In the genomic region with DNA sequence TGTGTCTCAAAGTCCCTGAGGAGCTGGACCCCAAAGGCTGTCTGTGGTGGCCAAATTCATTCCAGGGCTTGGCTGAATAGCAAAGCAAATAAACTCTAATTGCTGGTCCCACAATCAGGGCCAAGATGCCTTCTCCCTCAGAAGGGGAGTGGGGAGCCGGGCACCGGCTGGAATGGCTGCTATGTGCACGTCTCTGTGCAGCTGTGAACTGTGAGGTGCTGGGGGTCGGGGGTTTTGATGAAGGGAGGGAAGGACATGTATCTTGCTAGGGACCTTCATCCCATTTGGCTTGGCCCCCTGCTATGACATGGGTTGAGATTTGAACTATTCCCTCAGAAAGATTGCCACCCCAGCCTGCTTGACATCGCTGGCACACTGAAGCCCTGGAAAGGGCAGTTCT, we compare ENCODE assay signal across 17 cellular contexts.
"Had no signal": no experiment of that assay in that cellular context is flagged by ENCODE, and none has a peak within 500 bp of the region (broad histone marks: within the 10 kb centered on the region; RNA-seq: fewer than 3 reads in every experiment).

No MANE protein-coding gene starts in this region.

- H3K4me3 Mint-ChIP-seq: activated CD4-positive, alpha-beta T cell treated with anti-CD3 and anti-CD28 coated beads, Interleukin-2, amount 10 ng/mL, durations not matched to agents 24 days and 14 days; activated CD8-positive, alpha-beta memory T cell treated with anti-CD3 and anti-CD28 coated beads, Interleukin-2, amount 10 ng/mL, durations not matched to agents 7 days and 5 days; activated CD8-positive, alpha-beta T cell treated with anti-CD3 and anti-CD28 coated beads for 36 hours; activated naive CD8-positive, alpha-beta T cell treated with anti-CD3 and anti-CD28 coated beads for 36 hours; naive thymus-derived CD4-positive, alpha-beta T cell; neural crest cell; stimulated activated effector memory CD8-positive, alpha-beta T cell treated with anti-CD3 and anti-CD28 coated beads, Interleukin-12 subunit alpha, Interleukin-12 subunit beta, amount 100 ng/mL, for 72 hours; stimulated activated naive CD8-positive, alpha-beta T cell treated with anti-CD3 and anti-CD28 coated beads, Interleukin-15, amount 100 ng/mL, for 72 hours; T-cell had no signal

- H3K36me3 Mint-ChIP-seq: activated CD8-positive, alpha-beta memory T cell treated with anti-CD3 and anti-CD28 coated beads, Interleukin-2, amount 10 ng/mL, durations not matched to agents 7 days and 5 days; activated naive CD8-positive, alpha-beta T cell treated with anti-CD3 and anti-CD28 coated beads for 36 hours; naive thymus-derived CD4-positive, alpha-beta T cell; stimulated activated effector memory CD8-positive, alpha-beta T cell treated with anti-CD3 and anti-CD28 coated beads, Interleukin-12 subunit alpha, Interleukin-12 subunit beta, amount 100 ng/mL, for 72 hours; T-cell had no signal

- H3K27ac Mint-ChIP-seq: activated CD4-positive, alpha-beta T cell treated with anti-CD3 and anti-CD28 coated beads, Interleukin-2, amount 10 ng/mL, durations not matched to agents 24 days and 14 days; activated CD8-positive, alpha-beta memory T cell treated with anti-CD3 and anti-CD28 coated beads, Interleukin-2, amount 10 ng/mL, durations not matched to agents 7 days and 5 days; activated CD8-positive, alpha-beta T cell treated with anti-CD3 and anti-CD28 coated beads for 36 hours; activated naive CD8-positive, alpha-beta T cell treated with anti-CD3 and anti-CD28 coated beads for 36 hours; naive thymus-derived CD4-positive, alpha-beta T cell; stimulated activated effector memory CD8-positive, alpha-beta T cell treated with anti-CD3 and anti-CD28 coated beads, Interleukin-12 subunit alpha, Interleukin-12 subunit beta, amount 100 ng/mL, for 72 hours; T-cell had no signal

- H3K4me1 Mint-ChIP-seq: stimulated activated naive CD8-positive, alpha-beta T cell treated with anti-CD3 and anti-CD28 coated beads, Interleukin-15, amount 100 ng/mL, for 72 hours had no signal

- H3K9me3 Mint-ChIP-seq: activated CD4-positive, alpha-beta T cell treated with anti-CD3 and anti-CD28 coated beads, Interleukin-2, amount 10 ng/mL, durations not matched to agents 24 days and 14 days; activated CD8-positive, alpha-beta T cell treated with anti-CD3 and anti-CD28 coated beads for 36 hours; activated naive CD8-positive, alpha-beta T cell treated with anti-CD3 and anti-CD28 coated beads for 36 hours; naive thymus-derived CD4-positive, alpha-beta T cell; neural crest cell; stimulated activated effector memory CD8-positive, alpha-beta T cell treated with anti-CD3 and anti-CD28 coated beads, Interleukin-12 subunit alpha, Interleukin-12 subunit beta, amount 100 ng/mL, for 72 hours; stimulated activated naive CD8-positive, alpha-beta T cell treated with anti-CD3 and anti-CD28 coated beads, Interleukin-15, amount 100 ng/mL, for 72 hours; T-cell had no signal

- DNase-seq: activated CD4-positive, alpha-beta T cell treated with anti-CD3 and anti-CD28 coated beads, Interleukin-2, amount 10 ng/mL, durations not matched to agents 24 days and 14 days; activated CD4-positive, CD25-positive, alpha-beta regulatory T cell; activated CD8-positive, alpha-beta memory T cell treated with anti-CD3 and anti-CD28 coated beads, Interleukin-2, amount 10 ng/mL, durations not matched to agents 7 days and 5 days; activated CD8-positive, alpha-beta T cell treated with anti-CD3 and anti-CD28 coated beads for 36 hours; activated naive CD4-positive, alpha-beta T cell treated with Interleukin-2 at 50 U/mL for 16 hours; activated naive CD8-positive, alpha-beta T cell treated with anti-CD3 and anti-CD28 coated beads for 36 hours; activated T-cell treated with anti-CD3 and anti-CD28 coated beads for 4 hours; cerebellar nuclear complex; heart right ventricle; lower lobe of right lung; mesendoderm; naive thymus-derived CD4-positive, alpha-beta T cell; stimulated activated CD4-positive, alpha-beta T cell treated with anti-CD3 and anti-CD28 coated beads, Interleukin-2, amount 100 ng/mL, for 24 hours; stimulated activated naive CD8-positive, alpha-beta T cell treated with anti-CD3 and anti-CD28 coated beads, Interleukin-15, amount 100 ng/mL, for 72 hours had no signal
